Comparison of ENCODE assay signal across 8 cellular contexts in the genomic region with DNA sequence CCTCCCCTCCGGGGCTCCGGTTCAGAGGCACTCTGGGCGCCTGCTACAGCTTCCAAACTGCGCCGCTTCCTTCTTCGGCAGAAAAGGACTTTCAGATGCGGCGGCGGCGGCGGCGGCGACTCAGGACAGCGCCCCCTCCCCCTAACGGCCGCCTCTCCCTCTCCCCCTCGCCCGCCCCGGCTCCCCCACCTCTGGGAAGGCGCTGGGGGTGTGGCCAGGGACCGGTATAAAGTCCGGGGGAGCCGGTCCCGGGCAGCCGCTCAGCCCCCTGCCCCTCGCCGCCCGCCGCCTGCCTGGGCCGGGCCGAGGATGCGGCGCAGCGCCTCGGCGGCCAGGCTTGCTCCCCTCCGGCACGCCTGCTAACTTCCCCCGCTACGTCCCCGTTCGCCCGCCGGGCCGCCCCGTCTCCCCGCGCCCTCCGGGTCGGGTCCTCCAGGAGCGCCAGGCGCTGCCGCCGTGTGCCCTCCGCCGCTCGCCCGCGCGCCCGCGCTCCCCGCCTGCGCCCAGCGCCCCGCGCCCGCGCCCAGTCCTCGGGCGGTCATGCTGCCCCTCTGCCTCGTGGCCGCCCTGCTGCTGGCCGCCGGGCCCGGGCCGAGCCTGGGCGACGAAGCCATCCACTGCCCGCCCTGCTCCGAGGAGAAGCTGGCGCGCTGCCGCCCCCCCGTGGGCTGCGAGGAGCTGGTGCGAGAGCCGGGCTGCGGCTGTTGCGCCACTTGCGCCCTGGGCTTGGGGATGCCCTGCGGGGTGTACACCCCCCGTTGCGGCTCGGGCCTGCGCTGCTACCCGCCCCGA. TPM values are rescaled to one million over a fixed set of nuclear protein-coding genes. Genes with fewer than 3 reads are reported as not detected.
DNase-seq lines count a peak whose midpoint lies in the region; ATAC-seq and TF ChIP-seq lines count a peak whose summit lies in the region.

Gene IGFBP4, plus strand, starts transcription at position 255 of the 792 bp plus-strand sequence. Its CDS starts 286 bp downstream, at position 541.

- peaks cover 42% of the 10 kb centered on the region for H3K4me1 Mint-ChIP-seq in activated CD4-positive, alpha-beta T cell treated with anti-CD3 and anti-CD28 coated beads for 36 hours
- H3K4me1 Mint-ChIP-seq in chondrocyte (ENCODE audit: low read depth): peaks cover 50% of the 10 kb centered on the region

- ATAC-seq in activated CD4-positive, alpha-beta T cell treated with anti-CD3 and anti-CD28 coated beads for 36 hours: peak; percentile 68
- no peak for ATAC-seq in HG02840 (IDR thresholded peaks at IDR 0.05; ENCODE audit: low FRiP score, unreplicated experiment)

- H3K4me3 Mint-ChIP-seq in activated CD4-positive, alpha-beta T cell treated with anti-CD3 and anti-CD28 coated beads for 36 hours: peak within 1 kb of the TSS; percentile 70
- peak within 1 kb of the TSS; percentile 81 for H3K4me3 Mint-ChIP-seq in chondrocyte (ENCODE audit: unreplicated experiment)

- CTCF ChIA-PET in activated CD4-positive, alpha-beta T cell treated with anti-CD3 and anti-CD28 coated beads for 36 hours (lab: Charles Lee): interaction anchor here (0.5 to 2.4 kb wide), 16 partner anchors 16 to 140 kb away, joined by 3 to 21 read pairs (median 4); partner anchors contain the start of gene TOP2A

- H3K9me3 Mint-ChIP-seq in activated CD4-positive, alpha-beta T cell treated with anti-CD3 and anti-CD28 coated beads for 36 hours (ENCODE audit: low read depth): no peaks in the 10 kb centered on the region
- no peaks in the 10 kb centered on the region for H3K9me3 Mint-ChIP-seq in chondrocyte (ENCODE audit: low read depth)

- H3K27ac Mint-ChIP-seq in activated CD4-positive, alpha-beta T cell treated with anti-CD3 and anti-CD28 coated beads for 36 hours: peak within 1 kb of the TSS; percentile 88
- peak within 1 kb of the TSS; percentile 94 for H3K27ac Mint-ChIP-seq in chondrocyte (ENCODE audit: unreplicated experiment)

- POLR2A ChIA-PET in activated CD4-positive, alpha-beta T cell treated with anti-CD3 and anti-CD28 coated beads for 36 hours (lab: Charles Lee): interaction anchor here (0.6 to 2.2 kb wide), 5 partner anchors 19 to 117 kb away, joined by 3 to 6 read pairs (median 3); partner anchors contain the start of gene TOP2A

- intact Hi-C loops in activated CD4-positive, alpha-beta T cell treated with anti-CD3 and anti-CD28 coated beads for 36 hours (cut with DNase I, micrococcal nuclease): loop anchor here (1.0 to 5.0 kb wide), 7 partner anchors 26 to 179 kb away; partner anchors contain the start of gene TOP2A (in 1 of the 2)

- peak; percentile 66 for TF ChIP-seq CTCF in chondrocyte (IDR thresholded peaks at IDR 0.05)

- peaks cover 5% of the 10 kb centered on the region for H3K27me3 Mint-ChIP-seq in activated CD4-positive, alpha-beta T cell treated with anti-CD3 and anti-CD28 coated beads for 36 hours
- H3K27me3 Mint-ChIP-seq in chondrocyte (ENCODE audit: low read depth): no peaks in the 10 kb centered on the region

- DNase-seq in NCI-H1436 (lab: John Stamatoyannopoulos, UW) (peak; percentile 57), NCI-H1436 treated with DMSO at 0.1 percent for 48 hours (lab: John Stamatoyannopoulos, UW) (no peak), NCI-H2227 treated with DMSO at 0.1 percent for 48 hours (lab: John Stamatoyannopoulos, UW) (peak; percentile 56), chondrocyte (ENCODE audit: low spot score) (no peak), kidney glomerular epithelial cell (lab: John Stamatoyannopoulos, UW) (peak; percentile 57)
- DNase-seq in activated CD4-positive, alpha-beta T cell treated with anti-CD3 and anti-CD28 coated beads for 36 hours: peak; percentile 83
- DNase-seq in stimulated activated CD4-positive, alpha-beta T cell treated with anti-CD3 and anti-CD28 coated beads, Interleukin-1b, Interleukin-23, amount 100 ng/mL, for 24 hours (ENCODE audit: low read depth in 4 of 4, low spot score in 1 of 4): peak in 3 of 4 experiments; percentile 36 to 62 (median 37)

- peaks cover 7% of the 10 kb centered on the region for H3K36me3 Mint-ChIP-seq in activated CD4-positive, alpha-beta T cell treated with anti-CD3 and anti-CD28 coated beads for 36 hours (ENCODE audit: low read depth)
- peaks cover 6% of the 10 kb centered on the region for H3K36me3 Mint-ChIP-seq in chondrocyte (ENCODE audit: low read depth)

RNA-seq across cellular contexts. Expression of gene IGFBP4, which starts in this region (rescaled TPM):
- 10 to 100 TPM; 40.2 to 45.6 TPM for total RNA-seq in activated CD4-positive, alpha-beta T cell treated with anti-CD3 and anti-CD28 coated beads for 36 hours
- 351 to 496 TPM (median 486 TPM) in 3 replicates for total RNA-seq in chondrocyte

Comparison
In these comparisons a context has a peak if more than half of its experiments do, and no peak if none do; other contexts are left out.
1. DNase-seq: peak in NCI-H1436 (single experiment), NCI-H2227 treated with DMSO at 0.1 percent for 48 hours (single experiment), activated CD4-positive, alpha-beta T cell treated with anti-CD3 and anti-CD28 coated beads for 36 hours (single experiment), kidney glomerular epithelial cell (single experiment) and stimulated activated CD4-positive, alpha-beta T cell treated with anti-CD3 and anti-CD28 coated beads, Interleukin-1b, Interleukin-23, amount 100 ng/mL, for 24 hours (3 of 4); none in NCI-H1436 treated with DMSO at 0.1 percent for 48 hours (single experiment) and chondrocyte (single experiment).